Comparison of ENCODE assay signal across 27 cellular contexts in genomic region chr7:137834552-137834951, GRCh38. TPM values are rescaled to one million over a fixed set of nuclear protein-coding genes. Genes with fewer than 3 reads are reported as not detected.
"Had no signal": no experiment of that assay in that cellular context is flagged by ENCODE, and none has a peak within 500 bp of the region (broad histone marks: within the 10 kb centered on the region; RNA-seq: fewer than 3 reads in every experiment).

No MANE protein-coding gene starts in this region.

- H3K79me2 ChIP-seq: hepatocyte, parathyroid adenoma had no signal

- H3K4me1 ChIP-seq: colonic mucosa, foreskin keratinocyte, parathyroid adenoma had no signal

- H3K9me3 ChIP-seq: colonic mucosa, thyroid gland had no signal

- ATAC-seq: foreskin keratinocyte, gastroesophageal sphincter, heart left ventricle, left lobe of liver, natural killer cell, sciatic nerve had no signal

- H3K9ac ChIP-seq: parathyroid adenoma had no signal

- H2AFZ ChIP-seq: hepatocyte, parathyroid adenoma had no signal

- H3K4me2 ChIP-seq: hepatocyte, smooth muscle cell had no signal

- H3K27ac Mint-ChIP-seq: memory B cell, natural killer cell, progenitor cell of endocrine pancreas, type B pancreatic cell had no signal

- H3K36me3 Mint-ChIP-seq: memory B cell had no signal

- H3K4me1 Mint-ChIP-seq: natural killer cell had no signal

- H3K36me3 ChIP-seq: colonic mucosa, esophagus squamous epithelium, gastroesophageal sphincter, heart left ventricle, stomach, thyroid gland had no signal

- FAIRE-seq: endothelial cell of umbilical vein, kidney had no signal

- H3K4me3 ChIP-seq: colonic mucosa, esophagus squamous epithelium, gastroesophageal sphincter, heart left ventricle, hepatocyte, lung, smooth muscle cell, stomach, thyroid gland had no signal

- H3K27me3 ChIP-seq: colonic mucosa, esophagus squamous epithelium, foreskin keratinocyte, gastroesophageal sphincter, heart left ventricle, hepatocyte, stomach, thyroid gland had no signal

- H3K27ac ChIP-seq: colonic mucosa, esophagus squamous epithelium, foreskin keratinocyte, gastroesophageal sphincter, heart left ventricle, hepatocyte, parathyroid adenoma, stomach, thyroid gland had no signal

- DNase-seq: colonic mucosa; dermis blood vessel endothelial cell; effector memory CD4-positive, alpha-beta T cell; esophagus squamous epithelium; foreskin keratinocyte; heart left ventricle; kidney; natural killer cell; stimulated activated CD4-positive, alpha-beta T cell treated with anti-CD3 and anti-CD28 coated beads, Interleukin-12 subunit alpha, Interleukin-12 subunit beta, amount 100 ng/mL, for 4 hours; stimulated activated CD4-positive, alpha-beta T cell treated with anti-CD3 and anti-CD28 coated beads, Interleukin-1b, Interleukin-23, amount 100 ng/mL, for 48 hours; stimulated activated CD4-positive, alpha-beta T cell treated with anti-CD3 and anti-CD28 coated beads, Interleukin-4, amount 100 ng/mL, for 1 hour; stimulated activated CD8-positive, alpha-beta memory T cell treated with anti-CD3 and anti-CD28 coated beads, Interleukin-4, amount 100 ng/mL, for 48 hours; stimulated activated naive CD4-positive, alpha-beta T cell treated with Interleukin-2 at 50 U/mL for 16 hours; stomach; thyroid gland had no signal

- H3K9me3 Mint-ChIP-seq: memory B cell had no signal

- H3K4me3 Mint-ChIP-seq: memory B cell, natural killer cell, neural crest cell, type B pancreatic cell had no signal

RNA-seq across cellular contexts. Expression of gene DGKI, which starts 12.2 kb away (rescaled TPM):
- total RNA-seq: foreskin keratinocyte had no signal
- polyA plus RNA-seq: foreskin keratinocyte had no signal
